Comparison of ENCODE assay signal across 18 cellular contexts in genomic region chr20:63121749-63122405, GRCh38.
DNase-seq lines count a peak whose midpoint lies in the region; ATAC-seq, FAIRE-seq and TF ChIP-seq lines count a peak whose summit lies in the region.
"Had no signal": no experiment of that assay in that cellular context is flagged by ENCODE, and none has a peak within 500 bp of the region (broad histone marks: within the 10 kb centered on the region; RNA-seq: fewer than 3 reads in every experiment).

No MANE protein-coding gene starts in this region.

- no peak overlapping the region for H3K4me2 ChIP-seq in osteoblast (ENCODE audit: insufficient read depth, low read length)
- H3K4me2 ChIP-seq: BLaER1, GM23338 had no signal

- no peak for FAIRE-seq in GM12891 (lab: Jason Lieb, UNC)

- H3K27me3 ChIP-seq in RWPE2 (ENCODE audit: insufficient read depth, poor library complexity, severe bottlenecking) = peaks cover 29% of the 10 kb centered on the region
- H3K27me3 ChIP-seq in osteoblast (ENCODE audit: insufficient read depth, low read length) = peaks cover 13% of the 10 kb centered on the region
- H3K27me3 ChIP-seq: BLaER1 had no signal

- H3K4me3 ChIP-seq in RWPE2 (ENCODE audit: severe bottlenecking) (no peak overlapping the region), osteoblast (ENCODE audit: insufficient read depth, low read length) (no peak overlapping the region)
- H3K4me3 ChIP-seq: BLaER1, GM23338 had no signal

- no peaks in the 10 kb centered on the region for H3K79me2 ChIP-seq in osteoblast (ENCODE audit: insufficient read depth, low read length)

- TF ChIP-seq CTCF in RWPE2 (IDR thresholded peaks at IDR 0.05; ENCODE audit: poor library complexity, severe bottlenecking) = no peak
- TF ChIP-seq CTCF in osteoblast (IDR thresholded peaks at IDR 0.05; ENCODE audit: extremely low read depth, low read depth, low read length) = no peak

- H3K36me3 ChIP-seq in RWPE2 (ENCODE audit: low read depth) (no peaks in the 10 kb centered on the region), osteoblast (ENCODE audit: insufficient read depth, low read length) (no peaks in the 10 kb centered on the region)
- H3K36me3 ChIP-seq: BLaER1 had no signal

- no peak overlapping the region for H2AFZ ChIP-seq in osteoblast (ENCODE audit: low read length)
- H2AFZ ChIP-seq: GM23338 had no signal

- no peak overlapping the region for H3K27ac ChIP-seq in RWPE2 (ENCODE audit: poor library complexity, severe bottlenecking)
- no peak overlapping the region for H3K27ac ChIP-seq in osteoblast (ENCODE audit: low read depth, low read length)
- H3K27ac ChIP-seq: BLaER1 had no signal

- H3K4me1 ChIP-seq in RWPE2 (ENCODE audit: insufficient read depth, poor library complexity, severe bottlenecking) (no peaks in the 10 kb centered on the region), osteoblast (ENCODE audit: insufficient read depth, low read length) (no peaks in the 10 kb centered on the region)

- DNase-seq in activated CD8-positive, alpha-beta memory T cell treated with anti-CD3 and anti-CD28 coated beads, Interleukin-2, amount 50 U/mL, for 4 hours = peak; percentile 9
- DNase-seq in activated CD8-positive, alpha-beta memory T cell treated with anti-CD3 and anti-CD28 coated beads for 24 hours = no peak
- DNase-seq in RWPE2 (ENCODE audit: low spot score) = peak; percentile 77
- DNase-seq in islet precursor cell = peak; percentile 49
- DNase-seq in osteoblast (ENCODE audit: insufficient read length, low spot score, missing footprints) = peak; percentile 38
- DNase-seq in NCI-H345 (lab: John Stamatoyannopoulos, UW) = no peak
- DNase-seq in NCI-H2227 treated with DMSO at 0.1 percent for 48 hours (lab: John Stamatoyannopoulos, UW) = no peak
- DNase-seq in GM12891 (ENCODE audit: insufficient read length, low spot score) = no peak
- DNase-seq: 8988T, GF-D8, MM.1S, NCI-H1930, NCI-H2171, NCI-H510A, NCI-H82 had no signal

- H3K9me3 ChIP-seq in RWPE2 (ENCODE audit: severe bottlenecking) = no peaks in the 10 kb centered on the region
- H3K9me3 ChIP-seq in osteoblast (ENCODE audit: low read depth, low read length) = no peaks in the 10 kb centered on the region

- no peak for ATAC-seq in RWPE2 (ENCODE audit: low read depth)
- ATAC-seq: GM23338, Panc1 had no signal

- no peak for TF ChIP-seq POLR2A in GM12891 (IDR thresholded peaks at IDR 0.05; ENCODE audit: low read depth, low read length)

- H4K20me1 ChIP-seq in osteoblast (ENCODE audit: insufficient read depth, low read length) = no peaks in the 10 kb centered on the region
- H4K20me1 ChIP-seq: BLaER1 had no signal

TF ChIP-seq in GM12891, 5 proteins besides CTCF, POLR2A, EP300 and RAD21:
- TF ChIP-seq SPI1 (IDR thresholded peaks at IDR 0.05; ENCODE audit: low read depth, low read length) = no peak
- no peak for TF ChIP-seq POLR2AphosphoS5 (IDR thresholded peaks at IDR 0.05; ENCODE audit: low read depth, low read length)
- no peak for TF ChIP-seq POU2F2 (IDR thresholded peaks at IDR 0.05; ENCODE audit: low read depth, low read length)
- TF ChIP-seq TAF1 (IDR thresholded peaks at IDR 0.05; ENCODE audit: low read depth, low read length) = no peak
- no peak for TF ChIP-seq PAX5 (IDR thresholded peaks at IDR 0.05; ENCODE audit: insufficient read depth, low read length, severe bottlenecking)

Comparison
In these comparisons a context has a peak if more than half of its experiments do, and no peak if none do; other contexts are left out.
1. DNase-seq: peak in activated CD8-positive, alpha-beta memory T cell treated with anti-CD3 and anti-CD28 coated beads, Interleukin-2, amount 50 U/mL, for 4 hours (single experiment), RWPE2 (single experiment), islet precursor cell (single experiment) and osteoblast (single experiment); none in activated CD8-positive, alpha-beta memory T cell treated with anti-CD3 and anti-CD28 coated beads for 24 hours (single experiment), NCI-H345 (single experiment), NCI-H2227 treated with DMSO at 0.1 percent for 48 hours (single experiment) and GM12891 (single experiment).